Comparison of ENCODE assay signal across 10 cellular contexts in the genomic region with DNA sequence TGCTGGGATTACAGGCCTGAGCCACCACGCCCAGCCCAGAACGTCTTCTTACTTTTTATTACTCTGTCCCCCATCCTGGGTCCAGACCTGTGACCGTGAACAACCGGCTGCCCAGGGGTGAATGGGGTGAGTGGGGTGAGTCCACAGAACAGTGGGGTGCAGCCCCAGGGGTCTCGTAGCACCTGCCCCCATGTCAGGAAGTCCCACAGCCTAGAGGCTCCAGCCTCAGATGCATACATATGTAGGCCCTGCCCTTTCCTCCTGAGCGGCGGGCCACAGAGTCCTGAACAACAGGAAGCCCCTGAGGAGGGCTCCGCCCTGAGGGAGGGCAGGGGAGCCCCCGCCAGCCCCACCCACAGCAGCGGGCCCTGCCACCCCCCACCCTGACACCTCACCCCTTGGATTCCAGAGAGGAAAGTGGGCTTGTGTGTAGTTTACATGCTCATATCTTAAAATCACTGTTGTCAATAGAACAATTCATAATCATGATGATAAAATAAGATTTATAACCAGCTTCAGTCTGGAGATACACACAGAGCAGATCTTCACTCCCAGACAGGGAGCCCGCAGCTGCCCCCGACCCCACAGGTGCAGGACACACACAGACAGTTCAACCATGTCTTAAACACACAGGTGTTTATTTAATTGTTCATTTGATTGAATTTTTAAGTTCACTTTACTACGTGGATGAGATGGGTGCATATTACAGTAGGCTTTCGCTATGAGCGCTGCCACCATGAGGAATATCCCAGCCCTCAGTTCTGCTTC. TPM values are rescaled to one million over a fixed set of nuclear protein-coding genes. Genes with fewer than 3 reads are reported as not detected.
DNase-seq lines count a peak whose midpoint lies in the region; ATAC-seq and TF ChIP-seq lines count a peak whose summit lies in the region.
"Had no signal": no experiment of that assay in that cellular context is flagged by ENCODE, and none has a peak within 500 bp of the region (broad histone marks: within the 10 kb centered on the region; RNA-seq: fewer than 3 reads in every experiment).

No MANE protein-coding gene starts in this region.

- ATAC-seq in activated CD4-positive, CD25-positive, alpha-beta regulatory T cell treated with anti-CD3 and anti-CD28 coated beads, Interleukin-2, amount 50 U/mL, for 24 hours, result peak; percentile 39 to 50
- ATAC-seq in HG02759 (IDR thresholded peaks at IDR 0.05; ENCODE audit: unreplicated experiment), result no peak
- ATAC-seq in GM21619 (IDR thresholded peaks at IDR 0.05; ENCODE audit: unreplicated experiment), result no peak
- no peak for ATAC-seq in GM19351 (IDR thresholded peaks at IDR 0.05; ENCODE audit: unreplicated experiment)

- no peaks in the 10 kb centered on the region for H3K27me3 Mint-ChIP-seq in chondrocyte (ENCODE audit: low read depth)

- H3K36me3 Mint-ChIP-seq in chondrocyte (ENCODE audit: low read depth), result no peaks in the 10 kb centered on the region

- H3K9me3 Mint-ChIP-seq in chondrocyte (ENCODE audit: low read depth), result no peaks in the 10 kb centered on the region

- no peak overlapping the region for H3K4me3 Mint-ChIP-seq in chondrocyte (ENCODE audit: unreplicated experiment)

- H3K27ac Mint-ChIP-seq in chondrocyte (ENCODE audit: unreplicated experiment), result no peak overlapping the region

- DNase-seq in GM12864 (ENCODE audit: low read depth), result no peak
- DNase-seq in dermis blood vessel endothelial cell, result peak; percentile 43
- DNase-seq in stimulated activated CD4-positive, alpha-beta T cell treated with anti-CD3 and anti-CD28 coated beads, Interleukin-15, amount 100 ng/mL, for 24 hours, result peak; percentile 76
- no peak for DNase-seq in chondrocyte (ENCODE audit: low spot score)
- DNase-seq: DMS79 treated with DMSO at 0.1 percent for 48 hours had no signal

- TF ChIP-seq CTCF in GM12864 (IDR thresholded peaks at IDR 0.05; ENCODE audit: low read depth, low read length, missing control alignments), result no peak
- no peak for TF ChIP-seq CTCF in chondrocyte (IDR thresholded peaks at IDR 0.05)

- H3K4me1 Mint-ChIP-seq in chondrocyte (ENCODE audit: low read depth), result no peaks in the 10 kb centered on the region

- H3K4me3 ChIP-seq in GM12864 (ENCODE audit: low read depth, low read length), result peak overlapping the region; percentile 66; the same call in 1 of the 2 replicates

RNA-seq across cellular contexts. Expression of a gene that starts 12.4 kb away (rescaled TPM):
- total RNA-seq in dermis blood vessel endothelial cell, result 10.9 and 18.7 TPM in 2 replicates
- 7.8 to 8.5 TPM (median 7.9 TPM) in 3 replicates for total RNA-seq in chondrocyte

RNA-seq across cellular contexts. Expression of a gene that starts 13.9 kb away (rescaled TPM):
- total RNA-seq in dermis blood vessel endothelial cell (0.85 and 1.2 TPM in 2 replicates), chondrocyte (7.8 to 15.0 TPM (median 7.8 TPM) in 3 replicates)
- total RNA-seq: bronchial epithelial cell had no signal

RNA-seq across cellular contexts. Expression of a gene that starts 18.8 kb away (rescaled TPM):
- total RNA-seq in dermis blood vessel endothelial cell, result 13.4 and 17.9 TPM in 2 replicates
- total RNA-seq in chondrocyte, result 20.4 to 45.3 TPM (median 21.9 TPM) in 3 replicates

RNA-seq across cellular contexts. Expression of a gene that starts 57.2 kb away (rescaled TPM):
- total RNA-seq in dermis blood vessel endothelial cell, result 16.8 and 22.0 TPM in 2 replicates
- 0.79 to 0.99 TPM in 2 of 3 replicates, not detected in the other for total RNA-seq in chondrocyte

Comparison
In these comparisons a context has a peak if more than half of its experiments do, and no peak if none do; other contexts are left out.
1. DNase-seq: peak in dermis blood vessel endothelial cell (single experiment) and stimulated activated CD4-positive, alpha-beta T cell treated with anti-CD3 and anti-CD28 coated beads, Interleukin-15, amount 100 ng/mL, for 24 hours (single experiment); none in GM12864 (single experiment) and chondrocyte (single experiment).
2. ATAC-seq: peak in activated CD4-positive, CD25-positive, alpha-beta regulatory T cell treated with anti-CD3 and anti-CD28 coated beads, Interleukin-2, amount 50 U/mL, for 24 hours (2 of 2); none in HG02759 (single experiment), GM21619 (single experiment) and GM19351 (single experiment).